In the genomic region with DNA sequence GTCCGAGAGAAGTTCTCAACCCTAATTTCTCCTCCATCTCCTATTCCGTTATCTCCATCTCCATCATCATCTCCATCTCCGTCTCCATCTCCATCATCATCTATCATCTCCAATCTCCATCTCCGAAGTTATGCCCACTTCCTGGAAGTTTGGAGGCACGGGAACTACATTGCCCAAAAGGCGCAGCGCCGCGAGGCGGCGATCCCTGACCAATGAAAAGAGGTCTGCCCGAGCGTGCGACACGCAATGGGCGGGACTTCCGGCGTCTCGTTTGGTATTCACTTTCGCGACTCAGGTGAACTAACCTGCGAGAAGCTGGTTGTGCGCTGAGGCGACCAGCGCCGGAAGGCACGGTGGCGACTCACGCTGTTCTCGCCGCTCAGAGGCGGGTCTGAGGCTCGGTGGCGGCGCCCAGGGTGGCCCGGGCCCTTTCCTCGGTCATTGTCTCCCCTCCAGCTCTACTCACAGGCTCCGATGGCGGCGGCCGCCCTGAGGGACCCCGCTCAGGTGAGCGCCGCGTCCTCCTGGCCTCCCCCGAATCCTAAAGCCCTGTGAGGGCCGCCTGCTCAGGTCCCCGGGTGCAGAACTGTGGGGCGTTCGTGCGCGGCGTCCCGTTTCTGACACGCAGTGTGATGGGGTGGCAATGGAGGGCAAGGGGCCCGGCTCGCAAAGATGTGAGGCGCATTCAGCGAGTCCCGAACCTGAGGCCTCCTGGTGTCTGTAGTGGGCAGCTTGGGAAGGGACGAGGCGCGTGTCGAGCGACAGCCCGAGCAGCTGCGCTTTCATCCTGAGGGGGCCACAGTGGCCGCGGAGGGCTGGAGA, we compare ENCODE assay signal across 8 cellular contexts. TPM values are rescaled to one million over a fixed set of nuclear protein-coding genes. Genes with fewer than 3 reads are reported as not detected.
A peak's percentile ranks its signal among the peaks of the same experiment; 100 is the strongest.
DNase-seq lines count a peak whose midpoint lies in the region; ATAC-seq, FAIRE-seq and TF ChIP-seq lines count a peak whose summit lies in the region.
"Not testable (repeated sequence)": the region's sequence is repeated elsewhere in the genome, so short reads cannot be mapped to it uniquely, and the experiment has no call there.

A gene (plus strand): TSS at position 274 of the 822 bp plus-strand sequence. CDS start 201 bp downstream, at position 475.

- H3K4me3 ChIP-seq in AG10803 (ENCODE audit: low read length), result peak within 1 kb of the TSS; percentile 92
- H3K4me3 ChIP-seq in keratinocyte (ENCODE audit: control insufficient read depth in 2 of 3, extremely low read depth in 1 of 3, insufficient read depth in 2 of 3, low read depth in 1 of 3, low read length in 3 of 3), result peak within 1 kb of the TSS; percentile 73 to 81 (median 75)

- peaks cover 13% of the 10 kb centered on the region for H3K79me2 ChIP-seq in keratinocyte (ENCODE audit: control insufficient read depth, insufficient read depth, low read length)

- peak within 1 kb of the TSS; percentile 68 for H3K4me2 ChIP-seq in keratinocyte (ENCODE audit: control insufficient read depth, extremely low read depth, insufficient read depth, low read depth, low read length)

- dilution Hi-C loops in keratinocyte (cut with MboI; ENCODE audit: extremely low pct_ligation_motif_present, low sequenced_read_pairs), result not testable (repeated sequence)

- peaks cover 10 to 15% of the 10 kb centered on the region in 2 experiments for H3K36me3 ChIP-seq in keratinocyte (ENCODE audit: control insufficient read depth in 2 of 2, extremely low read depth in 1 of 2, insufficient read depth in 2 of 2, low read length in 2 of 2)

- peak within 1 kb of the TSS; percentile 77 for H3K9ac ChIP-seq in keratinocyte (ENCODE audit: control insufficient read depth, extremely low read depth, insufficient read depth, low read length)

- not testable (repeated sequence) for H3K9me1 ChIP-seq in keratinocyte (ENCODE audit: control insufficient read depth, extremely low read depth, insufficient read depth, low read length)

- H3K9me3 ChIP-seq in keratinocyte (ENCODE audit: control insufficient read depth, low read depth, low read length), result not testable (repeated sequence)

- peak; percentile 78 for FAIRE-seq in keratinocyte (lab: Jason Lieb, UNC)

- TF ChIP-seq CTCF in AG10803 (conservative IDR thresholded peaks at IDR 0.05; ENCODE audit: low read length), result peak; percentile 14; the same call in 1 of the 2 replicates
- TF ChIP-seq CTCF in keratinocyte (optimal IDR thresholded peaks at IDR 0.05 in 1 of 3, IDR thresholded peaks at IDR 0.05 in 1 of 3, conservative IDR thresholded peaks at IDR 0.05 in 1 of 3; ENCODE audit: extremely low read depth in 1 of 3, insufficient read depth in 2 of 3, low read length in 3 of 3), result not testable (repeated sequence)

- not testable (repeated sequence) for H4K20me1 ChIP-seq in keratinocyte (ENCODE audit: control insufficient read depth, extremely low read depth, insufficient read depth, low read length)

- H3K4me1 ChIP-seq in keratinocyte (ENCODE audit: control insufficient read depth, extremely low read depth, insufficient read depth, low read length), result not testable (repeated sequence)

- H3K27me3 ChIP-seq in keratinocyte (ENCODE audit: control insufficient read depth, extremely low read depth, insufficient read depth, low read length), result not testable (repeated sequence)

- H2AFZ ChIP-seq in keratinocyte (ENCODE audit: control insufficient read depth, low read length), result peak within 1 kb of the TSS; percentile 77

- peak within 1 kb of the TSS; percentile 55 for H3K27ac ChIP-seq in keratinocyte (ENCODE audit: control insufficient read depth, insufficient read depth, low read length)

- DNase-seq in AG10803 (ENCODE audit: low read depth), result peak; percentile 81
- DNase-seq in NCI-H345 treated with DMSO at 0.1 percent for 48 hours (lab: John Stamatoyannopoulos, UW; ENCODE audit: unreplicated experiment), result peak; percentile 68
- peak; percentile 91 for DNase-seq in activated CD4-positive, CD25-positive, alpha-beta regulatory T cell treated with anti-CD3 and anti-CD28 coated beads, Interleukin-2, amount 50 U/mL, for 16 hours (ENCODE audit: low read depth, low spot score)
- DNase-seq in cerebellar cortex (ENCODE audit: low spot score), result peak; percentile 94
- DNase-seq in keratinocyte (ENCODE audit: low read depth, low spot score), result peak; percentile 72
- peak; percentile 84 to 88 (median 86) for DNase-seq in stimulated activated CD4-positive, alpha-beta T cell treated with anti-CD3 and anti-CD28 coated beads, Interleukin-12 subunit alpha, Interleukin-12 subunit beta, amount 100 ng/mL, for 48 hours (ENCODE audit: low read depth in 2 of 3, low spot score in 1 of 3)

- ATAC-seq in GM19025 (IDR thresholded peaks at IDR 0.05; ENCODE audit: low read depth, unreplicated experiment), result peak; percentile 97
- ATAC-seq in HG03280 (IDR thresholded peaks at IDR 0.05; ENCODE audit: unreplicated experiment), result peak; percentile 98

RNA-seq across cellular contexts. Expression of the gene that starts here (rescaled TPM):
- 7.0 to 13.4 TPM (median 11.9 TPM) in 3 replicates for polyA plus RNA-seq in keratinocyte
- 5.0 TPM for polyA plus RNA-seq in keratinocyte (2011; ENCODE audit: low read depth)
- polyA plus RNA-seq in keratinocyte (2011; cell fraction: cytosol; rRNA removed), result 4.1 and 8.6 TPM in 2 replicates
- 25.0 and 29.5 TPM in 2 replicates for polyA plus RNA-seq in keratinocyte (2011; cell fraction: nucleus; rRNA removed)
- 7.2 and 15.3 TPM in 2 replicates for polyA plus RNA-seq in keratinocyte (2012; ENCODE audit: low replicate concordance)
- polyA minus RNA-seq in keratinocyte, result 6.5 to 9.9 TPM (median 9.8 TPM) in 3 replicates
- 15.9 TPM for polyA minus RNA-seq in keratinocyte (2011; cell fraction: cytosol; rRNA and poly(A)+ RNA removed)
- 13.2 and 13.5 TPM in 2 replicates for polyA minus RNA-seq in keratinocyte (2011; cell fraction: nucleus; rRNA and poly(A)+ RNA removed)

Comparison
In these comparisons a context has a peak if more than half of its experiments do, and no peak if none do; other contexts are left out.
1. Peak in every context shown above with its lines: DNase-seq, ATAC-seq, H3K4me3 ChIP-seq and H3K27ac ChIP-seq.